In the genomic region with DNA sequence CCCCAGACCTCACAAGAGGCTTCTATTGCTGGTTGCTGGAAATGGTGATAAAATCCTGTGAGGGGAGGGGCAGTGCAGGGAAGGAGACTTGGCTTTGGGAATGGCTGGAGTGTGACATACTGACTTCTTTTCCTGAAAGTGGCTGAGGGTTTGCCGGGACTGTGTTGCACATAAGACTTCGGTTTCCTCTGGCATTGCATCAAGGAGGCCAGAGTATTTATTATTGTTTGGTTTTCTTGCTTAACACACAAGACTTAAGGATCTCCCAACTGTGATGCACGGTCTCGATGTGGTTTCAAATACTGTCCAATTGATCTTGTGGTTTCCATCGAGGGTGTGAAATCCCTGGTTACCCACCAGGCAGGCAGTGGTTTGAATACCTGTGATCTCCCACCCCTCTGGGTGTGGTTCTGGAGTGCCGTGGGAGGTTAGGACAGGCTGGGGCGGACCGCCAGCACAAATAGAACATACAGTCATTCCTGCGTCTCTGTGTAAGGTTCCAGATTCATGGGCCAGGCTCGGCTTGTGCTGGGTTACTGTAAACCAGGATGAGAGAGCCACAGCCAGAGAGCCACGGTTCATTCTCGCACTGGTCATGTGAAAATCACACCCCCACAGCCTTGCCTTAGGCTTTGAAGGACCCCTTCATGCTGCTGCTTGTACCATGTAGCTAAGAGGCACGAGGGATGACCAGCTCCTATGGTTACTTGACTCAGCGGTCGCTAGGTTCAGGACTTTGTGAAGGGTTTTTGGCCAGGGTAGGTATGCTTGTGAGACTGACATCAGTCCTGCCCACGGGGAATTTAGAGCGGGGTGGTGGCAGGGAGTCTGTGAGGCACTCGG, we compare ENCODE assay signal across 9 cellular contexts. TPM values are rescaled to one million over a fixed set of nuclear protein-coding genes. Genes with fewer than 3 reads are reported as not detected.
DNase-seq lines count a peak whose midpoint lies in the region; ATAC-seq and TF ChIP-seq lines count a peak whose summit lies in the region.
"Had no signal": no experiment of that assay in that cellular context is flagged by ENCODE, and none has a peak within 500 bp of the region (broad histone marks: within the 10 kb centered on the region; RNA-seq: fewer than 3 reads in every experiment).

No MANE protein-coding gene starts in this region.

- intact Hi-C loops in right lobe of liver (cut with DNase I), result no loop called here

- no peaks in the 10 kb centered on the region for H3K9me3 Mint-ChIP-seq in chondrocyte (ENCODE audit: low read depth)

- H3K27ac ChIP-seq in right lobe of liver (peak overlapping the region; percentile 90 to 98 (median 98)), SJCRH30 (no peak overlapping the region)

- peak; percentile 62 to 75 (median 64) for ATAC-seq in right lobe of liver
- ATAC-seq in HG03457 (IDR thresholded peaks at IDR 0.05; ENCODE audit: unreplicated experiment), result no peak
- ATAC-seq in HG02571 (IDR thresholded peaks at IDR 0.05; ENCODE audit: unreplicated experiment), result no peak

- H3K4me3 ChIP-seq in right lobe of liver (peak overlapping the region in 1 of 3 donors; percentile 3), SJCRH30 (no peak overlapping the region)

- peak overlapping the region; percentile 42 for H3K4me3 Mint-ChIP-seq in chondrocyte (ENCODE audit: unreplicated experiment)

- H3K36me3 ChIP-seq in right lobe of liver (no peaks in the 10 kb centered on the region), SJCRH30 (peaks cover 12% of the 10 kb centered on the region; the same call in 1 of the 2 replicates)

- peak overlapping the region; percentile 97 for H3K27ac Mint-ChIP-seq in chondrocyte (ENCODE audit: unreplicated experiment)

- H3K27me3 ChIP-seq in right lobe of liver (no peaks in the 10 kb centered on the region), SJCRH30 (no peaks in the 10 kb centered on the region)

- H3K27me3 Mint-ChIP-seq in chondrocyte (ENCODE audit: low read depth), result no peaks in the 10 kb centered on the region

- peak; percentile 82 for DNase-seq in LHCN-M2 (ENCODE audit: low read depth)
- DNase-seq in chondrocyte (ENCODE audit: low spot score), result no peak
- DNase-seq in right lobe of liver, result peak; percentile 70 to 83 (median 78)
- DNase-seq in stromal cell of bone marrow (ENCODE audit: low read depth), result peak; percentile 96
- DNase-seq in ecto neural progenitor cell (ENCODE audit: low spot score), result no peak
- no peak for DNase-seq in SJCRH30
- DNase-seq: islet precursor cell had no signal

- TF ChIP-seq POLR2A in right lobe of liver (IDR thresholded peaks at IDR 0.05), result peak; percentile 21

- TF ChIP-seq CTCF in chondrocyte (IDR thresholded peaks at IDR 0.05) (no peak), right lobe of liver (IDR thresholded peaks at IDR 0.05) (no peak)

- H3K4me1 Mint-ChIP-seq in chondrocyte (ENCODE audit: low read depth), result peaks cover 89% of the 10 kb centered on the region

- WGBS in right lobe of liver (ENCODE audit: insufficient coverage, low coverage, low lambda C conversion rate, missing lambda C conversion rate), result 36% methylated on average over 10 of the region's 18 CpGs

- H3K36me3 Mint-ChIP-seq in chondrocyte (ENCODE audit: low read depth), result peaks cover 3% of the 10 kb centered on the region

- peaks cover 3 to 83% (median 34%) of the 10 kb centered on the region in 4 donors for H3K4me1 ChIP-seq in right lobe of liver
- peaks cover 20% of the 10 kb centered on the region for H3K4me1 ChIP-seq in SJCRH30

- no peaks in the 10 kb centered on the region for H3K9me3 ChIP-seq in right lobe of liver
- no peaks in the 10 kb centered on the region for H3K9me3 ChIP-seq in SJCRH30 (replicated peaks)

RNA-seq across cellular contexts. Expression of a gene that starts 39.2 kb away (rescaled TPM):
- total RNA-seq in LHCN-M2 (2014; rRNA removed), result 34.4 and 56.8 TPM in 2 replicates
- 44.9 TPM for polyA plus RNA-seq in LHCN-M2 (2012)
- total RNA-seq in chondrocyte, result 95.3 to 97.1 TPM (median 95.8 TPM) in 3 replicates
- 10 to 100 TPM; 24.1 to 58.4 (median 32.8) TPM for total RNA-seq in right lobe of liver
- 24.1 TPM in 2 replicates for total RNA-seq in SJCRH30 (2014; rRNA removed; shearing (Covaris generic))

RNA-seq across cellular contexts. Expression of a gene that starts 54.3 kb away (rescaled TPM):
- not detected in 2 replicates for total RNA-seq in LHCN-M2 (2014; rRNA removed)
- not detected for polyA plus RNA-seq in LHCN-M2 (2012)
- not detected in 3 replicates for total RNA-seq in chondrocyte
- total RNA-seq in right lobe of liver, result 1 to 10 TPM in 4 of 6 experiments, under 1 TPM in 2; 0.61 to 4.2 (median 1.5) TPM
- not detected in 2 replicates for total RNA-seq in SJCRH30 (2014; rRNA removed; shearing (Covaris generic))

Comparison
In these comparisons a context has a peak if more than half of its experiments do, and no peak if none do; other contexts are left out.
1. DNase-seq: peak in LHCN-M2 (single experiment), right lobe of liver (3 of 3) and stromal cell of bone marrow (single experiment); none in chondrocyte (single experiment), ecto neural progenitor cell (single experiment) and SJCRH30 (0 of 2).
2. ATAC-seq: peak in right lobe of liver (4 of 4); none in HG03457 (single experiment) and HG02571 (single experiment).